ENCODE assay signal across 24 cellular contexts in the genomic region with DNA sequence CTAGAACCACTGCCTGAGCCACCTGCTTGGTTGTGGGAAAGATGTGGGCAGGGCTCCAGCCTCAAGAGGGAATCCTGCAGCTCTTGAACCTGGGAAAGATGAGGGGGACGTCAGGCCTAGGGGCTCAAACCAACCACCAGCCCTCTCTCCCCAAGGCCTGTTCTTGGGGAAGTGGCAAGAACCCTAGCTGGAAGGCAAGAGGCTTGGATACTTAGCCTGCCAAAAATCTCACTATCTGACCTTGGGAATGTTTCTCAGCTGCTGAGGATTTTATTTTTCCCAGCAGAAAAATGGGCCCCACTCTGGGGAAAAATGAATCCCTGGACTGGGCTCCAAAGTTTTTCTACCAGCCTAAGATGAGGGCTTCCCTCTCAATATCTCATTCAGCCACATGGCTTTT. TPM values are rescaled to one million over a fixed set of nuclear protein-coding genes. Genes with fewer than 3 reads are reported as not detected.
DNase-seq lines count a peak whose midpoint lies in the region; TF ChIP-seq lines count a peak whose summit lies in the region.
"Had no signal": no experiment of that assay in that cellular context is flagged by ENCODE, and none has a peak within 500 bp of the region (broad histone marks: within the 10 kb centered on the region; RNA-seq: fewer than 3 reads in every experiment).

No MANE protein-coding gene starts in this region.

- H4K8ac ChIP-seq in H9 (replicated peaks; ENCODE audit: insufficient read length, low read depth, low read length): no peak overlapping the region

- H3K27me3 Mint-ChIP-seq in H9 (ENCODE audit: low read depth): peaks cover 1% of the 10 kb centered on the region; the same call in 1 of the 2 replicates
- H3K27me3 Mint-ChIP-seq in endothelial cell (ENCODE audit: unreplicated experiment): peaks cover 15% of the 10 kb centered on the region
- H3K27me3 Mint-ChIP-seq: B cell; CD4-positive, alpha-beta T cell had no signal

- H3K27me3 ChIP-seq in H9 (ENCODE audit: insufficient read depth, low read length) (no peaks in the 10 kb centered on the region), osteoblast (ENCODE audit: insufficient read depth, low read length) (no peaks in the 10 kb centered on the region)
- H3K27me3 ChIP-seq: BLaER1 treated with 17β-estradiol and CSF1 and Interleukin-3, amounts not matched to agents 10 nM and 100 nM had no signal

- no peak overlapping the region for H4K91ac ChIP-seq in H9 (ENCODE audit: insufficient read length, low read depth, low read length)

- no peaks in the 10 kb centered on the region for H3K23me2 ChIP-seq in H9 (ENCODE audit: insufficient read length, low read depth, low read length, poor library complexity, severe bottlenecking)

- no peak overlapping the region for H2BK12ac ChIP-seq in H9 (ENCODE audit: insufficient read length, low read depth, low read length)

- H2BK20ac ChIP-seq in H9 (ENCODE audit: low read depth, low read length, poor library complexity, severe bottlenecking): no peak overlapping the region

- no peak overlapping the region for H4K5ac ChIP-seq in H9 (ENCODE audit: insufficient read length, low read depth, low read length)

- no peak overlapping the region for H3K27ac ChIP-seq in H9 (ENCODE audit: insufficient read length, low read depth, low read length)
- no peak overlapping the region for H3K27ac ChIP-seq in osteoblast (ENCODE audit: low read depth, low read length)
- H3K27ac ChIP-seq: BLaER1 treated with 17β-estradiol and CSF1 and Interleukin-3, amounts not matched to agents 10 nM and 100 nM; C4-2B had no signal

- H3K9me3 Mint-ChIP-seq in H9 (no peaks in the 10 kb centered on the region; a peak in 1 of 5 replicates), endothelial cell (ENCODE audit: unreplicated experiment) (no peaks in the 10 kb centered on the region)
- H3K9me3 Mint-ChIP-seq: CD4-positive, alpha-beta T cell; CD8-positive, alpha-beta T cell had no signal

- no peak overlapping the region for H3T11ph ChIP-seq in H9 (ENCODE audit: low read length)

- H2AK5ac ChIP-seq in H9 (ENCODE audit: insufficient read length, low read length): no peak overlapping the region

- no peak overlapping the region for H3K4ac ChIP-seq in H9 (ENCODE audit: low read depth, low read length)

- no peak overlapping the region for H3K14ac ChIP-seq in H9 (ENCODE audit: insufficient read depth, low read length)

- no peak overlapping the region for H2BK5ac ChIP-seq in H9 (ENCODE audit: insufficient read length, low read length)

- no peak overlapping the region for H3K18ac ChIP-seq in H9 (ENCODE audit: insufficient read length, low read depth, low read length)

- H3K4me3 Mint-ChIP-seq in H9: no peak overlapping the region
- peak overlapping the region; percentile 60 for H3K4me3 Mint-ChIP-seq in endothelial cell (ENCODE audit: unreplicated experiment)
- H3K4me3 Mint-ChIP-seq: B cell; CD4-positive, alpha-beta T cell; CD8-positive, alpha-beta T cell had no signal

- H3K9me3 ChIP-seq in H9 (ENCODE audit: control insufficient read depth, low read depth, low read length) (peaks cover 13% of the 10 kb centered on the region), osteoblast (ENCODE audit: low read depth, low read length) (peaks cover 9% of the 10 kb centered on the region)
- H3K9me3 ChIP-seq: BLaER1 treated with 17β-estradiol and CSF1 and Interleukin-3, amounts not matched to agents 10 nM and 100 nM; Caco-2 had no signal

- H3K4me1 Mint-ChIP-seq in H9: peaks cover 11 to 22% of the 10 kb centered on the region in 2 experiments
- peaks cover 30% of the 10 kb centered on the region for H3K4me1 Mint-ChIP-seq in endothelial cell (ENCODE audit: unreplicated experiment)

- no peak overlapping the region for H2BK120ac ChIP-seq in H9 (ENCODE audit: low read depth, low read length, poor library complexity, severe bottlenecking)

- no peaks in the 10 kb centered on the region for H3K79me1 ChIP-seq in H9 (ENCODE audit: insufficient read depth, low read depth, low read length, poor library complexity, severe bottlenecking)

- no peak for DNase-seq in H9
- no peak for DNase-seq in endothelial cell (ENCODE audit: low spot score)
- DNase-seq in osteoblast (ENCODE audit: insufficient read length, low spot score, missing footprints): peak; percentile 13
- DNase-seq in AG20443 (ENCODE audit: low spot score): no peak
- DNase-seq in MV-4-11 (lab: John Stamatoyannopoulos, UW): no peak
- DNase-seq in NCI-H2196 (lab: John Stamatoyannopoulos, UW; ENCODE audit: unreplicated experiment): no peak
- DNase-seq in T-helper 2 cell: no peak
- DNase-seq: 8988T; ACHN; AML-193; Caco-2; Calu3; CD4-positive, alpha-beta T cell; CD8-positive, alpha-beta T cell; DMS 273 treated with DMSO at 0.1 percent for 48 hours; DMS153; DMS79; DND-41; GDM1 had no signal

- no peak overlapping the region for H3K56ac ChIP-seq in H9 (ENCODE audit: insufficient read length, low read depth, low read length)

- TF ChIP-seq CTCF in H9 (conservative IDR thresholded peaks at IDR 0.05) (no peak), endothelial cell (IDR thresholded peaks at IDR 0.05; ENCODE audit: unreplicated experiment) (no peak), osteoblast (IDR thresholded peaks at IDR 0.05; ENCODE audit: extremely low read depth, low read depth, low read length) (no peak)

- H2AFZ ChIP-seq in H9 (ENCODE audit: low read length) (no peak overlapping the region), osteoblast (ENCODE audit: low read length) (no peak overlapping the region)

- H3K9ac ChIP-seq in H9 (ENCODE audit: extremely low read depth, insufficient read length, low read length): no peak overlapping the region

- H3K79me2 ChIP-seq in H9 (ENCODE audit: insufficient read depth, low read length) (no peaks in the 10 kb centered on the region), osteoblast (ENCODE audit: insufficient read depth, low read length) (no peaks in the 10 kb centered on the region)

- 0 out of 2 replicates have a peak overlapping the region, but pooled peaks have one; percentile 52 for H2BK15ac ChIP-seq in H9 (ENCODE audit: low read depth, low read length)

- H3K4me1 ChIP-seq in H9 (ENCODE audit: insufficient read depth, low read length) (peaks cover 4% of the 10 kb centered on the region; the same call in 1 of the 2 replicates), osteoblast (ENCODE audit: insufficient read depth, low read length) (no peaks in the 10 kb centered on the region)

- no peaks in the 10 kb centered on the region for H4K20me1 ChIP-seq in H9 (ENCODE audit: control insufficient read depth, insufficient read depth, insufficient read length)
- H4K20me1 ChIP-seq in osteoblast (ENCODE audit: insufficient read depth, low read length): no peaks in the 10 kb centered on the region
- H4K20me1 ChIP-seq: BLaER1 treated with 17β-estradiol and CSF1 and Interleukin-3, amounts not matched to agents 10 nM and 100 nM had no signal

- H3K27ac Mint-ChIP-seq in H9 (no peak overlapping the region), endothelial cell (ENCODE audit: unreplicated experiment) (no peak overlapping the region)
- H3K27ac Mint-ChIP-seq: B cell; CD4-positive, alpha-beta T cell; CD8-positive, alpha-beta T cell had no signal

- H3K36me3 ChIP-seq in osteoblast (ENCODE audit: insufficient read depth, low read length): no peaks in the 10 kb centered on the region
- H3K36me3 ChIP-seq: BLaER1 treated with 17β-estradiol and CSF1 and Interleukin-3, amounts not matched to agents 10 nM and 100 nM had no signal

- no peak overlapping the region for H3K4me3 ChIP-seq in osteoblast (ENCODE audit: insufficient read depth, low read length)
- H3K4me3 ChIP-seq: BLaER1 treated with 17β-estradiol and CSF1 and Interleukin-3, amounts not matched to agents 10 nM and 100 nM had no signal

- no peak overlapping the region for H3K23ac ChIP-seq in H9 (ENCODE audit: insufficient read length, low read depth, low read length)

- WGBS in H9 (ENCODE audit: extremely low coverage, insufficient read length, low lambda C conversion rate): no CpG with 5 or more reads among the region's 1 CpG

- H3K4me2 ChIP-seq in H9 (ENCODE audit: insufficient read depth, insufficient read length, low read length) (no peak overlapping the region), osteoblast (ENCODE audit: insufficient read depth, low read length) (no peak overlapping the region)

- peaks cover 0 to 20% (median 0%) of the 10 kb centered on the region in 3 experiments; a peak in 3 of 7 replicates for H3K36me3 Mint-ChIP-seq in H9 (ENCODE audit: insufficient read depth in 1 of 3, low read depth in 3 of 3)
- peaks cover 34% of the 10 kb centered on the region for H3K36me3 Mint-ChIP-seq in endothelial cell (ENCODE audit: low read depth, unreplicated experiment)
- H3K36me3 Mint-ChIP-seq: CD8-positive, alpha-beta T cell had no signal

RNA-seq across cellular contexts. Expression of gene USHBP1, which starts 4.6 kb away (rescaled TPM):
- 6.4 and 6.7 TPM in 2 replicates for total RNA-seq in H9 (2021)
- total RNA-seq in endothelial cell (ENCODE audit: unreplicated experiment): 54.2 TPM
- not detected in 2 replicates for total RNA-seq in osteoblast
- total RNA-seq: A673; Caco-2; CD4-positive, alpha-beta T cell; CD8-positive, alpha-beta T cell; Daoy had no signal

RNA-seq across cellular contexts. Expression of gene BABAM1, which starts 7.3 kb away (rescaled TPM):
- 125 and 130 TPM in 2 replicates for total RNA-seq in H9 (2021)
- total RNA-seq in endothelial cell (ENCODE audit: unreplicated experiment): 136 TPM
- 74.8 and 76.7 TPM in 2 replicates for total RNA-seq in osteoblast

RNA-seq across cellular contexts. Expression of gene NR2F6, which starts 14.2 kb away (rescaled TPM):
- total RNA-seq in H9 (2021) (134 and 137 TPM in 2 replicates), endothelial cell (ENCODE audit: unreplicated experiment) (69.9 TPM), osteoblast (29.5 and 32.2 TPM in 2 replicates)

RNA-seq across cellular contexts. Expression of gene ANKLE1, which starts 21.8 kb away (rescaled TPM):
- total RNA-seq in H9 (2021): 15.0 and 16.5 TPM in 2 replicates
- total RNA-seq in endothelial cell (ENCODE audit: unreplicated experiment): 2.3 TPM
- total RNA-seq in osteoblast: not detected in 2 replicates

RNA-seq across cellular contexts. Expression of gene OCEL1, which starts 33.9 kb away (rescaled TPM):
- 25.7 and 26.4 TPM in 2 replicates for total RNA-seq in H9 (2021)
- 16.5 TPM for total RNA-seq in endothelial cell (ENCODE audit: unreplicated experiment)
- 2.4 and 3.3 TPM in 2 replicates for total RNA-seq in osteoblast
